ENCODE assay signal across 8 cellular contexts in the genomic region with DNA sequence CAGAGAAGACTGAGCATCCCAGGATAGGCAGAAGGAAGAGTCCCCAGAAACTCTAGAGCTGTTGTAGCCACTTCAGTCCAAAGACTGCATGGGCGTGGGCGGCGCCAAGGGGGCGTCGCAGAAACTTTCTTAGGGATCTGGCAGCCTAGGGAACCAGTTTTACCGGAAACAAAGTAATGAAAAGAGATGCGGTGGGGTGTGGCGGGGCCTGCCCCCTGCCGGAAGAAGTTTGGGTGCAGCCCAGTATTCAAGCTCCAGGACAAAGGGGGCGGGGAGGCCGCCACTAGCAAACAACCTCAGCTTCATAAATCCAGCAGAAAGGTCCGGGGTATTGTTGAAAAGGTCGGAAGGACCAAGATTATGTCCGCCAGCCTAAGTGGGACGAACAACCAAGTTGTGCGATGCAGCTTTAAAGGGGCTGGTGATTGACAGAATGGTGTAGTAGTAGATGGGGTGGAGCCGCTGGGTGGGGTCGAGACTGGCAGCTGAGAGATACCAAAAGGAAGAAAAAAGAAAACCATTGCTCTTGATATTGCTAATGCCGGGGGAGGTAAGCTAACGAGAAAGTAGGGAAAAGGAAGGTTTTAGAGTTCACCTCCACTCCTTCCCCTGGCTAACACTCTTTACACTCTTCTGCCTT.
DNase-seq lines count a peak whose midpoint lies in the region; ATAC-seq lines count a peak whose summit lies in the region.

No MANE protein-coding gene starts in this region.

- in situ Hi-C loops in KBM-7 (cut with MboI; ENCODE audit: low pct_unique_long_range_greater_than_20kb, low sequenced_read_pairs), result no loop called here

- H3K36me3 ChIP-seq in mesodermal cell (ENCODE audit: control insufficient read depth, insufficient read depth, low read length), result no peaks in the 10 kb centered on the region

- H3K9me3 ChIP-seq in mesodermal cell (ENCODE audit: control insufficient read depth, low read length), result no peaks in the 10 kb centered on the region

- no peaks in the 10 kb centered on the region for H3K27me3 Mint-ChIP-seq in effector memory CD8-positive, alpha-beta T cell

- DNase-seq in ELR (ENCODE audit: low read depth), result peak; percentile 19
- DNase-seq in KBM-7, result peak; percentile 53
- peak; percentile 12 for DNase-seq in activated CD4-positive, alpha-beta T cell treated with anti-CD3 and anti-CD28 coated beads for 24 hours (ENCODE audit: low read depth in 2 of 2)
- DNase-seq in effector memory CD8-positive, alpha-beta T cell, result peak; percentile 5 to 23 (median 10)
- DNase-seq in stimulated activated naive CD4-positive, alpha-beta T cell treated with Interleukin-2 at 50 U/mL for 16 hours (lab: John Stamatoyannopoulos, UW), result peak; percentile 29
- no peak for DNase-seq in 8988T

- no peaks in the 10 kb centered on the region for H3K36me3 Mint-ChIP-seq in effector memory CD8-positive, alpha-beta T cell (ENCODE audit: insufficient read depth)

- WGBS in mesodermal cell (ENCODE audit: insufficient coverage in 2 of 2), 2 experiments, result 0% methylated on average over 3 of the region's 20 CpGs; no CpG with 5 or more reads in 1 of the 2 experiments

- peak overlapping the region; percentile 96 to 97 for H3K4me3 Mint-ChIP-seq in effector memory CD8-positive, alpha-beta T cell

- ATAC-seq in GM21717 (IDR thresholded peaks at IDR 0.05; ENCODE audit: unreplicated experiment), result peak; percentile 81
- peak; percentile 76 for ATAC-seq in effector memory CD8-positive, alpha-beta T cell (replicated peaks)

- no peaks in the 10 kb centered on the region for H3K9me3 Mint-ChIP-seq in effector memory CD8-positive, alpha-beta T cell

- peaks cover 8 to 18% of the 10 kb centered on the region in 2 donors for H3K4me1 Mint-ChIP-seq in effector memory CD8-positive, alpha-beta T cell (ENCODE audit: low read depth in 2 of 2)

- no peaks in the 10 kb centered on the region for H3K4me1 ChIP-seq in mesodermal cell (ENCODE audit: control insufficient read depth, insufficient read depth, low read length, poor library complexity, severe bottlenecking)

- peak overlapping the region; percentile 85 to 95 for H3K27ac Mint-ChIP-seq in effector memory CD8-positive, alpha-beta T cell

- no peak overlapping the region for H3K27ac ChIP-seq in mesodermal cell (ENCODE audit: low read depth, low read length, severe bottlenecking)

- peak overlapping the region; percentile 50 for H3K4me3 ChIP-seq in mesodermal cell (ENCODE audit: extremely low read depth, insufficient read depth, low read length, poor library complexity, severe bottlenecking)
